In the genomic region with DNA sequence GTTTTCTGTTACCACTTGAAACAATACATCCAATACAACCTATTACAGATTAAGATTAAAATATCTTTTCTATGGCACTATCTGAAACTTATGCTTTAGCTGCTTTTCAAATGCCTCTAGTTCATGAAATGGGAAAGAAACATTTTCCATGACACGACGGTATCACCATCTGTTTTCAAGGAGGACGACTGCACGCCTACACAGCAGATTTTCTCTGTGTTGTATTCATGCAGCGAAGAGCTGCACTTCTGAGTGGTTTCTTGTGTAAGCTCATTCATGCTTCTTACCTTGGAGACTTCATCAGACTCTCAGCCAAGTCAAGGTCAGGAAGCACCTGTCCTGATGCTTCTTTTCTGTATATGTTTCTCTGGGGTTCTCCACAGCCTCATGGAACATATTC, we compare ENCODE assay signal across 13 cellular contexts.
A peak's percentile ranks its signal among the peaks of the same experiment; 100 is the strongest.
DNase-seq lines count a peak whose midpoint lies in the region; TF ChIP-seq lines count a peak whose summit lies in the region.
"Had no signal": no experiment of that assay in that cellular context is flagged by ENCODE, and none has a peak within 500 bp of the region (broad histone marks: within the 10 kb centered on the region; RNA-seq: fewer than 3 reads in every experiment).

No MANE protein-coding gene starts in this region.

- no peaks in the 10 kb centered on the region for H3K27me3 ChIP-seq in AG04450 (ENCODE audit: control insufficient read depth, insufficient read depth, low read length)

- TF ChIP-seq CTCF in AG04450 (IDR thresholded peaks at IDR 0.05; ENCODE audit: low read depth, low read length), result no peak
- TF ChIP-seq CTCF in fibroblast of mammary gland (conservative IDR thresholded peaks at IDR 0.05; ENCODE audit: control insufficient read depth, insufficient read depth, low read depth, low read length), result no peak
- TF ChIP-seq CTCF in GM10266 (IDR thresholded peaks at IDR 0.05; ENCODE audit: control insufficient read depth, insufficient read depth, low read depth, missing control alignments), result no peak

- POLR2A ChIA-PET in AG04450 (lab: Yijun Ruan, JAX), result no interaction called here

- CTCF ChIA-PET in AG04450 (lab: Charles Lee), result no interaction called here

- H3K4me3 ChIP-seq in AG04450 (ENCODE audit: low read depth, low read length), result no peak overlapping the region
- H3K4me3 ChIP-seq in fibroblast of mammary gland (ENCODE audit: control insufficient read depth, low read depth, low read length), result no peak overlapping the region

- H3K9me3 ChIP-seq in AG04450 (ENCODE audit: control insufficient read depth, insufficient read depth, low read length), result no peaks in the 10 kb centered on the region

- H3K27ac ChIP-seq in AG04450 (ENCODE audit: low read depth, low read length), result peak overlapping the region; percentile 21

- no peak for DNase-seq in AG04450 (ENCODE audit: low read depth, low spot score)
- DNase-seq in DMS79 treated with DMSO at 0.1 percent for 48 hours (lab: John Stamatoyannopoulos, UW), result peak; percentile 85
- peak; percentile 4 for DNase-seq in fibroblast of mammary gland (ENCODE audit: low read depth)
- peak; percentile 64 for DNase-seq in superior temporal gyrus (ENCODE audit: extremely low spot score)
- DNase-seq in GM10266 (ENCODE audit: extremely low spot score), result no peak
- DNase-seq in GF-D8 (lab: John Stamatoyannopoulos, UW), result no peak
- no peak for DNase-seq in NCI-H2029 (lab: John Stamatoyannopoulos, UW)
- DNase-seq: CD8-positive, alpha-beta T cell; COR-L47; DMS53; HCEC 1CT; HFFc6; KG1 had no signal

Comparison
In these comparisons a context has a peak if more than half of its experiments do, and no peak if none do; other contexts are left out.
1. DNase-seq: peak in DMS79 treated with DMSO at 0.1 percent for 48 hours (single experiment), fibroblast of mammary gland (single experiment) and superior temporal gyrus (single experiment); none in AG04450 (single experiment), GM10266 (single experiment), GF-D8 (single experiment) and NCI-H2029 (single experiment).